Comparison of ENCODE assay signal across 27 cellular contexts in genomic region chr6:129469070-129469662, GRCh38.
A peak's percentile ranks its signal among the peaks of the same experiment; 100 is the strongest.
DNase-seq lines count a peak whose midpoint lies in the region; ATAC-seq, FAIRE-seq and TF ChIP-seq lines count a peak whose summit lies in the region.
"Had no signal": no experiment of that assay in that cellular context is flagged by ENCODE, and none has a peak within 500 bp of the region (broad histone marks: within the 10 kb centered on the region; RNA-seq: fewer than 3 reads in every experiment).

No MANE protein-coding gene starts in this region.

- CTCF ChIA-PET in activated naive CD4-positive, alpha-beta T cell treated with anti-CD3 and anti-CD28 coated beads, Interleukin-2, amount 10 ng/mL, durations not matched to agents 7 days and 5 days (lab: Charles Lee), result no interaction called here

- DNase-seq in EH (ENCODE audit: low read depth) (peak; percentile 28), HT1080 (ENCODE audit: low read depth) (peak; percentile 12), astrocyte (ENCODE audit: low read depth) (no peak), fibroblast of villous mesenchyme (ENCODE audit: low read depth) (no peak), posterior cingulate gyrus (no peak), NCI-H1694 (lab: John Stamatoyannopoulos, UW) (no peak)
- DNase-seq in activated naive CD4-positive, alpha-beta T cell treated with anti-CD3 and anti-CD28 coated beads, Interleukin-2, amount 10 ng/mL, durations not matched to agents 7 days and 5 days, result no peak
- DNase-seq: activated CD4-positive, alpha-beta memory T cell treated with anti-CD3 and anti-CD28 coated beads, Interleukin-2, amount 10 ng/mL, durations not matched to agents 7 days and 5 days; activated gamma-delta T cell treated with Interleukin-2 at 50 U/mL for 16 hours; amygdala; CD8-positive, alpha-beta memory T cell; cerebellar nuclear complex; DMS53; effector memory CD4-positive, alpha-beta T cell; esophagus squamous epithelium; glutamatergic neuron; H9; midbrain; NCI-H187; NCI-H2227 treated with DMSO at 0.1 percent for 48 hours; NCI-H774; T1000 had no signal

- H3K4me2 ChIP-seq in astrocyte (ENCODE audit: low read length), result no peak overlapping the region

- peak; percentile 3 for TF ChIP-seq CTCF in astrocyte (IDR thresholded peaks at IDR 0.05; ENCODE audit: insufficient read depth, low read depth, low read length)
- TF ChIP-seq CTCF in fibroblast of villous mesenchyme (IDR thresholded peaks at IDR 0.05; ENCODE audit: insufficient read depth, low read depth, low read length), result peak; percentile 14

- H4K20me1 ChIP-seq in astrocyte (ENCODE audit: insufficient read depth, low read length), result no peaks in the 10 kb centered on the region

- no peak overlapping the region for H3K27ac ChIP-seq in astrocyte (ENCODE audit: low read depth, low read length)
- H3K27ac ChIP-seq: esophagus squamous epithelium, HL-60, parathyroid adenoma had no signal

- no peak overlapping the region for H3K4me3 Mint-ChIP-seq in astrocyte (ENCODE audit: unreplicated experiment)
- no peak overlapping the region for H3K4me3 Mint-ChIP-seq in activated naive CD4-positive, alpha-beta T cell treated with anti-CD3 and anti-CD28 coated beads, Interleukin-2, amount 10 ng/mL, durations not matched to agents 7 days and 5 days
- H3K4me3 Mint-ChIP-seq: activated CD4-positive, alpha-beta memory T cell treated with anti-CD3 and anti-CD28 coated beads, Interleukin-2, amount 10 ng/mL, durations not matched to agents 7 days and 5 days; CD8-positive, alpha-beta memory T cell; H9; natural killer cell treated with Interleukin-12 subunit alpha and Interleukin-12 subunit beta and Interleukin-15 and Interleukin-18, amount 100 ng/mL, for 72 hours had no signal

- no peaks in the 10 kb centered on the region for H3K4me1 Mint-ChIP-seq in astrocyte (ENCODE audit: low read depth, unreplicated experiment)
- H3K4me1 Mint-ChIP-seq in activated naive CD4-positive, alpha-beta T cell treated with anti-CD3 and anti-CD28 coated beads, Interleukin-2, amount 10 ng/mL, durations not matched to agents 7 days and 5 days, result no peaks in the 10 kb centered on the region
- H3K4me1 Mint-ChIP-seq: activated CD4-positive, alpha-beta memory T cell treated with anti-CD3 and anti-CD28 coated beads, Interleukin-2, amount 10 ng/mL, durations not matched to agents 7 days and 5 days; CD8-positive, alpha-beta memory T cell had no signal

- H2AFZ ChIP-seq in astrocyte (ENCODE audit: low read depth, low read length), result no peak overlapping the region
- H2AFZ ChIP-seq: parathyroid adenoma had no signal

- peak; percentile 59 for FAIRE-seq in astrocyte (lab: Jason Lieb, UNC)
- FAIRE-seq: GM12891 had no signal

- H3K4me3 ChIP-seq in astrocyte (ENCODE audit: insufficient read depth, low read depth, low read length), result no peak overlapping the region
- no peak overlapping the region for H3K4me3 ChIP-seq in fibroblast of villous mesenchyme (ENCODE audit: low read depth, low read length)
- H3K4me3 ChIP-seq: esophagus squamous epithelium had no signal

- no peaks in the 10 kb centered on the region for H3K36me3 ChIP-seq in astrocyte (ENCODE audit: insufficient read depth, low read length)

- no peaks in the 10 kb centered on the region for H3K4me1 ChIP-seq in astrocyte (ENCODE audit: insufficient read depth, low read length)
- H3K4me1 ChIP-seq: esophagus squamous epithelium, parathyroid adenoma had no signal

- H3K79me2 ChIP-seq in astrocyte (ENCODE audit: insufficient read depth, low read length), result no peaks in the 10 kb centered on the region
- H3K79me2 ChIP-seq: parathyroid adenoma had no signal

- H3K9me3 ChIP-seq in astrocyte (ENCODE audit: insufficient read depth, low read depth, low read length), result no peaks in the 10 kb centered on the region
- H3K9me3 ChIP-seq: esophagus squamous epithelium had no signal

- no peaks in the 10 kb centered on the region for H3K9me3 Mint-ChIP-seq in astrocyte (ENCODE audit: unreplicated experiment)
- H3K9me3 Mint-ChIP-seq in activated naive CD4-positive, alpha-beta T cell treated with anti-CD3 and anti-CD28 coated beads, Interleukin-2, amount 10 ng/mL, durations not matched to agents 7 days and 5 days, result no peaks in the 10 kb centered on the region
- H3K9me3 Mint-ChIP-seq: activated CD4-positive, alpha-beta memory T cell treated with anti-CD3 and anti-CD28 coated beads, Interleukin-2, amount 10 ng/mL, durations not matched to agents 7 days and 5 days; CD8-positive, alpha-beta memory T cell; H9; natural killer cell treated with Interleukin-12 subunit alpha and Interleukin-12 subunit beta and Interleukin-15 and Interleukin-18, amount 100 ng/mL, for 72 hours had no signal

- no peaks in the 10 kb centered on the region for H3K27me3 Mint-ChIP-seq in astrocyte (ENCODE audit: low read depth, unreplicated experiment)
- no peaks in the 10 kb centered on the region for H3K27me3 Mint-ChIP-seq in activated naive CD4-positive, alpha-beta T cell treated with anti-CD3 and anti-CD28 coated beads, Interleukin-2, amount 10 ng/mL, durations not matched to agents 7 days and 5 days
- H3K27me3 Mint-ChIP-seq: activated CD4-positive, alpha-beta memory T cell treated with anti-CD3 and anti-CD28 coated beads, Interleukin-2, amount 10 ng/mL, durations not matched to agents 7 days and 5 days; CD8-positive, alpha-beta memory T cell had no signal

- ATAC-seq in GM21360 (IDR thresholded peaks at IDR 0.05; ENCODE audit: unreplicated experiment), result no peak
- ATAC-seq: natural killer cell treated with Interleukin-12 subunit alpha and Interleukin-12 subunit beta and Interleukin-15 and Interleukin-18, amount 100 ng/mL, for 72 hours had no signal

- no peaks in the 10 kb centered on the region for H3K27me3 ChIP-seq in astrocyte (ENCODE audit: insufficient read depth, low read length)
- H3K27me3 ChIP-seq: esophagus squamous epithelium had no signal

- H3K36me3 Mint-ChIP-seq in astrocyte (ENCODE audit: low read depth, unreplicated experiment), result peaks cover 1% of the 10 kb centered on the region
- H3K36me3 Mint-ChIP-seq in activated naive CD4-positive, alpha-beta T cell treated with anti-CD3 and anti-CD28 coated beads, Interleukin-2, amount 10 ng/mL, durations not matched to agents 7 days and 5 days, result no peaks in the 10 kb centered on the region
- H3K36me3 Mint-ChIP-seq: natural killer cell treated with Interleukin-12 subunit alpha and Interleukin-12 subunit beta and Interleukin-15 and Interleukin-18, amount 100 ng/mL, for 72 hours had no signal

- H3K27ac Mint-ChIP-seq in astrocyte (ENCODE audit: unreplicated experiment), result no peak overlapping the region
- H3K27ac Mint-ChIP-seq in activated naive CD4-positive, alpha-beta T cell treated with anti-CD3 and anti-CD28 coated beads, Interleukin-2, amount 10 ng/mL, durations not matched to agents 7 days and 5 days, result no peak overlapping the region
- H3K27ac Mint-ChIP-seq: activated CD4-positive, alpha-beta memory T cell treated with anti-CD3 and anti-CD28 coated beads, Interleukin-2, amount 10 ng/mL, durations not matched to agents 7 days and 5 days; CD8-positive, alpha-beta memory T cell; H9; natural killer cell treated with Interleukin-12 subunit alpha and Interleukin-12 subunit beta and Interleukin-15 and Interleukin-18, amount 100 ng/mL, for 72 hours had no signal

- no peak overlapping the region for H3K9ac ChIP-seq in astrocyte (ENCODE audit: low read length)
- H3K9ac ChIP-seq: parathyroid adenoma had no signal

- intact Hi-C loops in posterior cingulate gyrus (cut with DNase I), result no loop called here

Comparison
In these comparisons a context has a peak if more than half of its experiments do, and no peak if none do; other contexts are left out.
1. DNase-seq: peak in EH (single experiment) and HT1080 (single experiment); none in astrocyte (single experiment), fibroblast of villous mesenchyme (single experiment), activated naive CD4-positive, alpha-beta T cell treated with anti-CD3 and anti-CD28 coated beads, Interleukin-2, amount 10 ng/mL, durations not matched to agents 7 days and 5 days (single experiment), posterior cingulate gyrus (0 of 10) and NCI-H1694 (single experiment).